1 cellular context compared by ENCODE assay signal in genomic region chr1:43058545-43059360, GRCh38.
TF ChIP-seq lines count a peak whose summit lies in the region.

No MANE protein-coding gene starts in this region.

TF ChIP-seq in endothelial cell of umbilical vein, 7 proteins besides CTCF, POLR2A, EP300 and RAD21 (continued from another document):
- TF ChIP-seq POLR2AphosphoS5 (IDR thresholded peaks at IDR 0.05; ENCODE audit: insufficient read depth, low read depth, low read length) (no peak), MYC (IDR thresholded peaks at IDR 0.05; ENCODE audit: low read depth, low read length) (no peak), JUN (IDR thresholded peaks at IDR 0.05; ENCODE audit: borderline replicate concordance, insufficient read depth, insufficient read length, low read depth) (no peak), MAX (IDR thresholded peaks at IDR 0.05; ENCODE audit: insufficient read depth, insufficient read length) (no peak)
